Comparison of ENCODE assay signal across 1 cellular context in genomic region chr20:41783423-41784220, GRCh38.
TF ChIP-seq lines count a peak whose summit lies in the region.

No MANE protein-coding gene starts in this region.

TF ChIP-seq in GM23338, 12 proteins besides CTCF, POLR2A, EP300 and RAD21 (continued from another document):
- no peak for TF ChIP-seq ZNF462 (CRISPR knock-in tag; IDR thresholded peaks at IDR 0.05)
- TF ChIP-seq ZNF114 (CRISPR knock-in tag; IDR thresholded peaks at IDR 0.05), result no peak
- TF ChIP-seq ZNF331 (CRISPR knock-in tag; IDR thresholded peaks at IDR 0.05; ENCODE audit: low read depth), result no peak
